Comparison of ENCODE assay signal across 28 cellular contexts in the genomic region with DNA sequence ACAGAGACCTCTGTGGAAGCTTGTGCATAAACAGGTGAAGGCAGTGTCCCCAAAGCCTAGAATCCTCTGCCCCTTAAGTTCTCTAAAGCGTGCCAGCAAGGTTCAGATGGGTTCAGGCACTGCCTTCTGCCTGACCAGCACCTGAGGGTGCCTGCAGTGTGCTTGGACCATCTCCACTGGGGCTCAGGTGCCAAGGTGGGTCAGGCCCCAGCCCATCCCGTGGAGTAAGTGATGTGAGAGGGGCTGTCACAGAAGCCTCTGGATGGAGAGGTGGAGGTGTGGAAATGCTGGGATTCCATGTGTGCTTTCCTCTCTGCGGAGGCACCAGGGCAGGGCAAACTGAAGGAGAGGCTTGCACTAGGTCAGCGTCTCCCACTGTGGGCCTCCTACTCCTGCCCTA.
A peak's percentile ranks its signal among the peaks of the same experiment; 100 is the strongest.
DNase-seq lines count a peak whose midpoint lies in the region; ATAC-seq and TF ChIP-seq lines count a peak whose summit lies in the region.
"Had no signal": no experiment of that assay in that cellular context is flagged by ENCODE, and none has a peak within 500 bp of the region (broad histone marks: within the 10 kb centered on the region; RNA-seq: fewer than 3 reads in every experiment).

No MANE protein-coding gene starts in this region.

- H3K27me3 Mint-ChIP-seq in glutamatergic neuron (ENCODE audit: unreplicated experiment): peaks cover 6% of the 10 kb centered on the region

- peak overlapping the region; percentile 68 for H3K27ac ChIP-seq in AG04450 (ENCODE audit: low read depth, low read length)
- H3K27ac ChIP-seq in RWPE1: peak overlapping the region; percentile 11; the same call in 1 of the 2 replicates
- peak overlapping the region in 1 of 4 donors; percentile 1 for H3K27ac ChIP-seq in gastroesophageal sphincter
- H3K27ac ChIP-seq: A549, HL-60 had no signal

- TF ChIP-seq CTCF in AG04450 (IDR thresholded peaks at IDR 0.05; ENCODE audit: low read depth, low read length) (no peak), RWPE1 (conservative IDR thresholded peaks at IDR 0.05; ENCODE audit: low read depth) (no peak), glutamatergic neuron (IDR thresholded peaks at IDR 0.05; ENCODE audit: partially characterized antibody, unreplicated experiment) (no peak), gastroesophageal sphincter (IDR thresholded peaks at IDR 0.05) (no peak)

- POLR2A ChIA-PET in AG04450 (lab: Yijun Ruan, JAX): no interaction called here
- POLR2A ChIA-PET in RWPE1 (lab: Yijun Ruan, JAX; ENCODE audit: low non-redundant PET): no interaction called here

- peaks cover 0 to 100% of the 10 kb centered on the region in 2 donors for H3K36me3 ChIP-seq in gastroesophageal sphincter

- no peak overlapping the region for H3K27ac Mint-ChIP-seq in glutamatergic neuron (ENCODE audit: unreplicated experiment)
- H3K27ac Mint-ChIP-seq: CD8-positive, alpha-beta T cell had no signal

- no peak for TF ChIP-seq POLR2A in gastroesophageal sphincter (IDR thresholded peaks at IDR 0.05)

- CTCF ChIA-PET in AG04450 (lab: Charles Lee) (no interaction called here), RWPE1 (lab: Yijun Ruan, JAX) (interaction anchor here (0.8 kb wide), 1 partner anchor 89 kb away, joined by 3 read pairs; no protein-coding TSS in a partner anchor)

- H3K36me3 Mint-ChIP-seq in glutamatergic neuron (ENCODE audit: unreplicated experiment): no peaks in the 10 kb centered on the region
- H3K36me3 Mint-ChIP-seq: CD8-positive, alpha-beta T cell had no signal

- TF ChIP-seq EP300 in gastroesophageal sphincter (IDR thresholded peaks at IDR 0.05): no peak

- H3K9me3 Mint-ChIP-seq in glutamatergic neuron (ENCODE audit: unreplicated experiment): peaks cover 9% of the 10 kb centered on the region
- H3K9me3 Mint-ChIP-seq: CD8-positive, alpha-beta T cell had no signal

- DNase-seq in AG04450 (ENCODE audit: low read depth, low spot score) (no peak), RWPE1 (ENCODE audit: low spot score) (no peak), glutamatergic neuron (peak; percentile 9), posterior vena cava (ENCODE audit: low spot score) (peak; percentile 58)
- DNase-seq in stimulated activated CD4-positive, alpha-beta T cell treated with anti-CD3 and anti-CD28 coated beads, Interleukin-4, amount 100 ng/mL, for 24 hours: no peak
- DNase-seq in stimulated activated naive CD8-positive, alpha-beta T cell treated with anti-CD3 and anti-CD28 coated beads, Interleukin-15, Interleukin-2, amounts not matched to agents 100 U/mL and 50 U/mL, for 24 hours: no peak
- DNase-seq: C1 segment of cervical spinal cord; Caco-2; CD8-positive, alpha-beta T cell; DMS 273 treated with DMSO at 0.1 percent for 48 hours; DMS79; EL; GDM1; HCEC 1CT; NCI-H1092; NCI-H1417 treated with DMSO at 0.1 percent for 48 hours; NCI-H1694 treated with DMSO at 0.1 percent for 48 hours; NCI-H2081; NCI-H226; NCI-H510A; NCI-H69; RPMI8226; SK-N-SH had no signal

- 67 to 100% methylated on average over 1 of the region's 4 CpGs for WGBS in gastroesophageal sphincter (ENCODE audit: low coverage in 1 of 2), 2 donors

- H3K27me3 ChIP-seq in AG04450 (ENCODE audit: control insufficient read depth, insufficient read depth, low read length) (no peaks in the 10 kb centered on the region), gastroesophageal sphincter (no peaks in the 10 kb centered on the region)

- H3K4me3 Mint-ChIP-seq in glutamatergic neuron (ENCODE audit: unreplicated experiment): no peak overlapping the region
- H3K4me3 Mint-ChIP-seq: CD8-positive, alpha-beta T cell had no signal

- H3K4me3 ChIP-seq in AG04450 (ENCODE audit: low read depth, low read length) (no peak overlapping the region), gastroesophageal sphincter (no peak overlapping the region)
- H3K4me3 ChIP-seq: A549, GM12878 had no signal

- H3K4me1 Mint-ChIP-seq in glutamatergic neuron (ENCODE audit: low read depth, unreplicated experiment): peaks cover 4% of the 10 kb centered on the region

- peaks cover 0 to 26% (median 5%) of the 10 kb centered on the region in 3 donors for H3K4me1 ChIP-seq in gastroesophageal sphincter
- H3K4me1 ChIP-seq: Caco-2 had no signal

- ATAC-seq in HG02973 (IDR thresholded peaks at IDR 0.05; ENCODE audit: unreplicated experiment) (no peak), gastroesophageal sphincter (no peak)
- ATAC-seq in stimulated activated naive CD8-positive, alpha-beta T cell treated with anti-CD3 and anti-CD28 coated beads, Interleukin-15, Interleukin-2, amounts not matched to agents 100 U/mL and 50 U/mL, for 24 hours: no peak
- ATAC-seq: A549; CD8-positive, alpha-beta T cell; GM12878 had no signal

- intact Hi-C loops in posterior vena cava (cut with DNase I): no loop called here

- H3K9me3 ChIP-seq in AG04450 (ENCODE audit: control insufficient read depth, insufficient read depth, low read length): no peaks in the 10 kb centered on the region; the same call in 1 of the 2 replicates
- H3K9me3 ChIP-seq in gastroesophageal sphincter: no peaks in the 10 kb centered on the region
- H3K9me3 ChIP-seq: A549, Caco-2, SK-N-SH had no signal

Comparison
In these comparisons a context has a peak if more than half of its experiments do, and no peak if none do; other contexts are left out.
1. DNase-seq: peak in glutamatergic neuron (single experiment) and posterior vena cava (single experiment); none in AG04450 (single experiment), RWPE1 (single experiment), stimulated activated CD4-positive, alpha-beta T cell treated with anti-CD3 and anti-CD28 coated beads, Interleukin-4, amount 100 ng/mL, for 24 hours (single experiment) and stimulated activated naive CD8-positive, alpha-beta T cell treated with anti-CD3 and anti-CD28 coated beads, Interleukin-15, Interleukin-2, amounts not matched to agents 100 U/mL and 50 U/mL, for 24 hours (single experiment).